In the genomic region with DNA sequence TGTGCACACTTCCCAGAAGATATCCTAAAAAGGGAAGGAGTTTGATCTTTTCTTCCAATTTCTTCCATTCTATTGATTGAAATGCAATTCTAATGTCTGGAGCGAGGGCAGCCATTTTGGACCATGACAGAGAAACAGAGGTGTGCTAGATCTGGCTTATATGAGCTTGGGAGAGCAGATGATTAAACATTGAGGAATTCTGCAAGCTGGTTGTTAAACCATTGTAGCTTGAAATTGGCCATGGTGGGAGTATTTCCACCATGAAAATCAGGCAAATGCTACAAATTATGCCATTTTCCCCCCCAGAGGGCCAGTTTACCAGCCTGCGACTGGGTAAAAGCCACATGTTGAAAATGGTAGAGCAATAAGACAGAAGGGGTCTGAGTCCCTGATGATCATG, we compare ENCODE assay signal across 29 cellular contexts.
"Had no signal": no experiment of that assay in that cellular context is flagged by ENCODE, and none has a peak within 500 bp of the region (broad histone marks: within the 10 kb centered on the region; RNA-seq: fewer than 3 reads in every experiment).

No MANE protein-coding gene starts in this region.

- H3K36me3 Mint-ChIP-seq: activated CD8-positive, alpha-beta memory T cell treated with anti-CD3 and anti-CD28 coated beads, Interleukin-2, amount 10 ng/mL, durations not matched to agents 7 days and 5 days; activated naive CD4-positive, alpha-beta T cell treated with anti-CD3 and anti-CD28 coated beads, Interleukin-2, amount 10 ng/mL, durations not matched to agents 7 days and 5 days; activated naive CD8-positive, alpha-beta T cell; brain had no signal

- H3K27ac ChIP-seq: PC-9, WERI-Rb-1 had no signal

- H3K4me3 Mint-ChIP-seq: activated CD4-positive, alpha-beta memory T cell treated with anti-CD3 and anti-CD28 coated beads, Interleukin-2, amount 10 ng/mL, durations not matched to agents 7 days and 5 days; activated CD8-positive, alpha-beta memory T cell treated with anti-CD3 and anti-CD28 coated beads, Interleukin-2, amount 10 ng/mL, durations not matched to agents 7 days and 5 days; activated naive CD4-positive, alpha-beta T cell treated with anti-CD3 and anti-CD28 coated beads, Interleukin-2, amount 10 ng/mL, durations not matched to agents 7 days and 5 days; activated naive CD8-positive, alpha-beta T cell; activated naive CD8-positive, alpha-beta T cell treated with anti-CD3 and anti-CD28 coated beads, Interleukin-2, amount 50 U/mL, for 24 hours; brain had no signal

- H3K27me3 Mint-ChIP-seq: activated CD4-positive, alpha-beta memory T cell treated with anti-CD3 and anti-CD28 coated beads, Interleukin-2, amount 10 ng/mL, durations not matched to agents 7 days and 5 days; activated CD8-positive, alpha-beta memory T cell treated with anti-CD3 and anti-CD28 coated beads, Interleukin-2, amount 10 ng/mL, durations not matched to agents 7 days and 5 days; activated naive CD4-positive, alpha-beta T cell treated with anti-CD3 and anti-CD28 coated beads, Interleukin-2, amount 10 ng/mL, durations not matched to agents 7 days and 5 days; activated naive CD8-positive, alpha-beta T cell; activated naive CD8-positive, alpha-beta T cell treated with anti-CD3 and anti-CD28 coated beads, Interleukin-2, amount 50 U/mL, for 24 hours; brain had no signal

- ATAC-seq: activated CD8-positive, alpha-beta memory T cell treated with anti-CD3 and anti-CD28 coated beads, Interleukin-2, amount 10 ng/mL, durations not matched to agents 7 days and 5 days; activated naive CD8-positive, alpha-beta T cell treated with anti-CD3 and anti-CD28 coated beads, Interleukin-2, amount 50 U/mL, for 24 hours had no signal

- H3K4me2 ChIP-seq: PC-9 had no signal

- DNase-seq: activated CD4-positive, alpha-beta memory T cell treated with anti-CD3 and anti-CD28 coated beads, Interleukin-2, amount 10 ng/mL, durations not matched to agents 7 days and 5 days; activated CD4-positive, alpha-beta T cell treated with anti-CD3 and anti-CD28 coated beads for 1 hour; activated CD4-positive, alpha-beta T cell treated with anti-CD3 and anti-CD28 coated beads for 48 hours; activated CD4-positive, CD25-positive, alpha-beta regulatory T cell; activated CD8-positive, alpha-beta memory T cell treated with anti-CD3 and anti-CD28 coated beads for 24 hours; activated CD8-positive, alpha-beta memory T cell treated with anti-CD3 and anti-CD28 coated beads, Interleukin-2, amount 10 ng/mL, durations not matched to agents 7 days and 5 days; activated CD8-positive, alpha-beta memory T cell treated with anti-CD3 and anti-CD28 coated beads, Interleukin-2, amount 50 U/mL, for 48 hours; activated effector memory CD4-positive, alpha-beta T cell treated with Interleukin-2 at 50 U/mL for 16 hours; activated naive CD4-positive, alpha-beta T cell treated with anti-CD3 and anti-CD28 coated beads, Interleukin-2, amount 10 ng/mL, durations not matched to agents 7 days and 5 days; activated naive CD8-positive, alpha-beta T cell treated with anti-CD3 and anti-CD28 coated beads, Interleukin-2, amount 50 U/mL, for 24 hours; activated T-cell treated with anti-CD3 and anti-CD28 coated beads, Interleukin-2, amount 50 U/mL, for 48 hours; anterior cingulate cortex; caudate nucleus; cerebellar nuclear complex; NCI-H1105 treated with DMSO at 0.1 percent for 48 hours; NCI-H1436; NCI-H1694; NCI-H1930; NCI-H2081 treated with DMSO at 0.1 percent for 48 hours; NCI-H345; NCI-H524 treated with DMSO at 0.1 percent for 48 hours; NK-92 treated with Interleukin-12 subunit alpha and Interleukin-12 subunit beta, amount 100 ng/mL, for 24 hours; PC-9; Right ventricle myocardium superior; SW 1271; T1000; WERI-Rb-1 had no signal

- H3K27ac Mint-ChIP-seq: activated CD4-positive, alpha-beta memory T cell treated with anti-CD3 and anti-CD28 coated beads, Interleukin-2, amount 10 ng/mL, durations not matched to agents 7 days and 5 days; activated CD8-positive, alpha-beta memory T cell treated with anti-CD3 and anti-CD28 coated beads, Interleukin-2, amount 10 ng/mL, durations not matched to agents 7 days and 5 days; activated naive CD4-positive, alpha-beta T cell treated with anti-CD3 and anti-CD28 coated beads, Interleukin-2, amount 10 ng/mL, durations not matched to agents 7 days and 5 days; activated naive CD8-positive, alpha-beta T cell; activated naive CD8-positive, alpha-beta T cell treated with anti-CD3 and anti-CD28 coated beads, Interleukin-2, amount 50 U/mL, for 24 hours; brain had no signal

- H3K4me3 ChIP-seq: PC-9 had no signal

- H3K4me1 Mint-ChIP-seq: activated CD4-positive, alpha-beta memory T cell treated with anti-CD3 and anti-CD28 coated beads, Interleukin-2, amount 10 ng/mL, durations not matched to agents 7 days and 5 days; activated CD8-positive, alpha-beta memory T cell treated with anti-CD3 and anti-CD28 coated beads, Interleukin-2, amount 10 ng/mL, durations not matched to agents 7 days and 5 days; activated naive CD4-positive, alpha-beta T cell treated with anti-CD3 and anti-CD28 coated beads, Interleukin-2, amount 10 ng/mL, durations not matched to agents 7 days and 5 days; activated naive CD8-positive, alpha-beta T cell treated with anti-CD3 and anti-CD28 coated beads, Interleukin-2, amount 50 U/mL, for 24 hours had no signal

- H3K9me3 Mint-ChIP-seq: activated CD4-positive, alpha-beta memory T cell treated with anti-CD3 and anti-CD28 coated beads, Interleukin-2, amount 10 ng/mL, durations not matched to agents 7 days and 5 days; activated naive CD4-positive, alpha-beta T cell treated with anti-CD3 and anti-CD28 coated beads, Interleukin-2, amount 10 ng/mL, durations not matched to agents 7 days and 5 days; activated naive CD8-positive, alpha-beta T cell treated with anti-CD3 and anti-CD28 coated beads, Interleukin-2, amount 50 U/mL, for 24 hours; brain had no signal

- H2AFZ ChIP-seq: PC-9 had no signal

- H3K36me3 ChIP-seq: WERI-Rb-1 had no signal
